In genomic region chr5:177133119-177133844, GRCh38 we compare ENCODE assay signal across 8 cellular contexts. TPM values are rescaled to one million over a fixed set of nuclear protein-coding genes. Genes with fewer than 3 reads are reported as not detected.
DNase-seq lines count a peak whose midpoint lies in the region; ATAC-seq and TF ChIP-seq lines count a peak whose summit lies in the region.

A gene with protein sequence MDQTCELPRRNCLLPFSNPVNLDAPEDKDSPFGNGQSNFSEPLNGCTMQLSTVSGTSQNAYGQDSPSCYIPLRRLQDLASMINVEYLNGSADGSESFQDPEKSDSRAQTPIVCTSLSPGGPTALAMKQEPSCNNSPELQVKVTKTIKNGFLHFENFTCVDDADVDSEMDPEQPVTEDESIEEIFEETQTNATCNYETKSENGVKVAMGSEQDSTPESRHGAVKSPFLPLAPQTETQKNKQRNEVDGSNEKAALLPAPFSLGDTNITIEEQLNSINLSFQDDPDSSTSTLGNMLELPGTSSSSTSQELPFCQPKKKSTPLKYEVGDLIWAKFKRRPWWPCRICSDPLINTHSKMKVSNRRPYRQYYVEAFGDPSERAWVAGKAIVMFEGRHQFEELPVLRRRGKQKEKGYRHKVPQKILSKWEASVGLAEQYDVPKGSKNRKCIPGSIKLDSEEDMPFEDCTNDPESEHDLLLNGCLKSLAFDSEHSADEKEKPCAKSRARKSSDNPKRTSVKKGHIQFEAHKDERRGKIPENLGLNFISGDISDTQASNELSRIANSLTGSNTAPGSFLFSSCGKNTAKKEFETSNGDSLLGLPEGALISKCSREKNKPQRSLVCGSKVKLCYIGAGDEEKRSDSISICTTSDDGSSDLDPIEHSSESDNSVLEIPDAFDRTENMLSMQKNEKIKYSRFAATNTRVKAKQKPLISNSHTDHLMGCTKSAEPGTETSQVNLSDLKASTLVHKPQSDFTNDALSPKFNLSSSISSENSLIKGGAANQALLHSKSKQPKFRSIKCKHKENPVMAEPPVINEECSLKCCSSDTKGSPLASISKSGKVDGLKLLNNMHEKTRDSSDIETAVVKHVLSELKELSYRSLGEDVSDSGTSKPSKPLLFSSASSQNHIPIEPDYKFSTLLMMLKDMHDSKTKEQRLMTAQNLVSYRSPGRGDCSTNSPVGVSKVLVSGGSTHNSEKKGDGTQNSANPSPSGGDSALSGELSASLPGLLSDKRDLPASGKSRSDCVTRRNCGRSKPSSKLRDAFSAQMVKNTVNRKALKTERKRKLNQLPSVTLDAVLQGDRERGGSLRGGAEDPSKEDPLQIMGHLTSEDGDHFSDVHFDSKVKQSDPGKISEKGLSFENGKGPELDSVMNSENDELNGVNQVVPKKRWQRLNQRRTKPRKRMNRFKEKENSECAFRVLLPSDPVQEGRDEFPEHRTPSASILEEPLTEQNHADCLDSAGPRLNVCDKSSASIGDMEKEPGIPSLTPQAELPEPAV (N-terminal part only) (plus strand): TSS chr5:177133773. CDS start chr5:177135104, 1,331 bp downstream.

- ATAC-seq in GM18870 (IDR thresholded peaks at IDR 0.05; ENCODE audit: unreplicated experiment) (peak; percentile 47), HG03108 (IDR thresholded peaks at IDR 0.05; ENCODE audit: unreplicated experiment) (peak; percentile 54)

- DNase-seq in AG08395 (ENCODE audit: low spot score) (peak; percentile 82), NOMO-1 treated with DMSO at 0.1 percent for 48 hours (lab: John Stamatoyannopoulos, UW; ENCODE audit: unreplicated experiment) (peak; percentile 72), activated T-cell treated with anti-CD3 and anti-CD28 coated beads for 1 hour (ENCODE audit: low read depth) (peak; percentile 90), epithelial cell of esophagus (ENCODE audit: low read depth) (peak; percentile 65), mucosa of gallbladder (ENCODE audit: low spot score) (peak; percentile 91)
- peak; percentile 58 to 77 for DNase-seq in stimulated activated CD8-positive, alpha-beta memory T cell treated with anti-CD3 and anti-CD28 coated beads, Interleukin-4, amount 100 ng/mL, for 1 hour (ENCODE audit: low read depth in 2 of 2, low spot score in 1 of 2)

- TF ChIP-seq CTCF in epithelial cell of esophagus (IDR thresholded peaks at IDR 0.05; ENCODE audit: insufficient read depth, low read depth, low read length, missing control alignments), result no peak

- H3K4me3 ChIP-seq in epithelial cell of esophagus (ENCODE audit: low read length), result peak within 1 kb of the TSS; percentile 55

RNA-seq across cellular contexts. Expression of the gene that starts here (rescaled TPM):
- 82.1 TPM for total RNA-seq in mucosa of gallbladder

Comparison
In these comparisons a context has a peak if more than half of its experiments do, and no peak if none do; other contexts are left out.
1. Peak in every context shown above with its lines: DNase-seq, ATAC-seq and H3K4me3 ChIP-seq.